1 cellular context compared by ENCODE assay signal in genomic region chr7:6589829-6590644, GRCh38.
TF ChIP-seq lines count a peak whose summit lies in the region.

Gene INTS15, plus strand, starts transcription at chr7:6590021. Its CDS starts 263 bp downstream, at chr7:6590284.

TF ChIP-seq in HepG2, 621 proteins besides CTCF, POLR2A, EP300 and RAD21 (continued from another document and continues in another):
- TF ChIP-seq ZBTB4 (CRISPR knock-in tag; IDR thresholded peaks at IDR 0.05; ENCODE audit: borderline replicate concordance), result no peak
- TF ChIP-seq ZNF343 (CRISPR knock-in tag; IDR thresholded peaks at IDR 0.05), result no peak
- TF ChIP-seq SP4 (CRISPR knock-in tag; IDR thresholded peaks at IDR 0.05), result peak; percentile 59; the same call in 1 of the 2 replicates
- peak; percentile 37; the same call in 1 of the 2 replicates for TF ChIP-seq TAF1 (CRISPR knock-in tag; IDR thresholded peaks at IDR 0.05)
- TF ChIP-seq ZNF749 (CRISPR knock-in tag; IDR thresholded peaks at IDR 0.05; ENCODE audit: borderline replicate concordance), result no peak; the same call in 1 of the 2 replicates
- TF ChIP-seq ZNF280B (CRISPR knock-in tag; IDR thresholded peaks at IDR 0.05; ENCODE audit: borderline replicate concordance), result no peak
- no peak for TF ChIP-seq ZNF446 (CRISPR knock-in tag; IDR thresholded peaks at IDR 0.05)
- no peak for TF ChIP-seq ZNF101 (CRISPR knock-in tag; IDR thresholded peaks at IDR 0.05; ENCODE audit: borderline replicate concordance, low read depth)
- TF ChIP-seq ZNF710 (CRISPR knock-in tag; IDR thresholded peaks at IDR 0.05; ENCODE audit: borderline replicate concordance), result peak; percentile 63; the same call in 1 of the 2 replicates
- TF ChIP-seq ZNF574 (CRISPR knock-in tag; IDR thresholded peaks at IDR 0.05), result peak; percentile 97
- no peak for TF ChIP-seq GPN1 (CRISPR knock-in tag; IDR thresholded peaks at IDR 0.05; ENCODE audit: borderline replicate concordance)
- no peak for TF ChIP-seq KAT2B (IDR thresholded peaks at IDR 0.05; ENCODE audit: borderline replicate concordance, low read depth, low read length)
- no peak for TF ChIP-seq ZNF205 (CRISPR knock-in tag; IDR thresholded peaks at IDR 0.05)
- no peak for TF ChIP-seq ZNF136 (CRISPR knock-in tag; IDR thresholded peaks at IDR 0.05; ENCODE audit: low read depth)
- peak; percentile 62 to 75 for TF ChIP-seq HMGXB4 (CRISPR knock-in tag; IDR thresholded peaks at IDR 0.05; ENCODE audit: borderline replicate concordance in 1 of 2, low read depth in 1 of 2)
- no peak for TF ChIP-seq SETDB1 (CRISPR knock-in tag; IDR thresholded peaks at IDR 0.05; ENCODE audit: borderline replicate concordance)
- no peak for TF ChIP-seq ZNF335 (CRISPR knock-in tag; IDR thresholded peaks at IDR 0.05)
- peak; percentile 41 for TF ChIP-seq MYC (CRISPR knock-in tag; IDR thresholded peaks at IDR 0.05; ENCODE audit: borderline replicate concordance)
- no peak for TF ChIP-seq ZNF691 (CRISPR knock-in tag; IDR thresholded peaks at IDR 0.05; ENCODE audit: borderline replicate concordance, low read depth)
- no peak for TF ChIP-seq EZH2 (conservative IDR thresholded peaks at IDR 0.05; ENCODE audit: low read depth, low read length)
- TF ChIP-seq RXRA (CRISPR knock-in tag; IDR thresholded peaks at IDR 0.05), result peak; percentile 24; the same call in 1 of the 2 replicates
- peak; percentile 21; the same call in 1 of the 2 replicates for TF ChIP-seq ELF3 (CRISPR knock-in tag; IDR thresholded peaks at IDR 0.05)
- no peak for TF ChIP-seq CCAR2 (optimal IDR thresholded peaks at IDR 0.05; ENCODE audit: low read depth, low read length)
- TF ChIP-seq NRL (CRISPR knock-in tag; IDR thresholded peaks at IDR 0.05; ENCODE audit: borderline replicate concordance), result peak; percentile 81; the same call in 1 of the 2 replicates
- TF ChIP-seq CBFB (CRISPR knock-in tag; IDR thresholded peaks at IDR 0.05), result no peak; the same call in 1 of the 2 replicates
- peak; percentile 72; the same call in 1 of the 2 replicates for TF ChIP-seq THAP11 (CRISPR knock-in tag; IDR thresholded peaks at IDR 0.05)
- no peak for TF ChIP-seq EEA1 (CRISPR knock-in tag; IDR thresholded peaks at IDR 0.05; ENCODE audit: borderline replicate concordance)
- TF ChIP-seq PCBP1 (IDR thresholded peaks at IDR 0.05; ENCODE audit: borderline replicate concordance, low read depth, low read length), result no peak
- TF ChIP-seq SRSF4 (IDR thresholded peaks at IDR 0.05; ENCODE audit: low read depth, low read length, poor library complexity, severe bottlenecking), result no peak
- TF ChIP-seq MEIS2 (CRISPR knock-in tag; IDR thresholded peaks at IDR 0.05), result peak; percentile 66; the same call in 1 of the 2 replicates
- peak; percentile 89 for TF ChIP-seq TMF1 (CRISPR knock-in tag; IDR thresholded peaks at IDR 0.05; ENCODE audit: low read depth)
- no peak for TF ChIP-seq ZNF609 (CRISPR knock-in tag; IDR thresholded peaks at IDR 0.05; ENCODE audit: borderline replicate concordance)
- TF ChIP-seq SNAPC2 (CRISPR knock-in tag; IDR thresholded peaks at IDR 0.05), result no peak
- TF ChIP-seq SNAI1 (CRISPR knock-in tag; IDR thresholded peaks at IDR 0.05; ENCODE audit: borderline replicate concordance), result no peak
- no peak for TF ChIP-seq ZNF510 (CRISPR knock-in tag; IDR thresholded peaks at IDR 0.05; ENCODE audit: low read depth)
- TF ChIP-seq FOSL2 (CRISPR knock-in tag; IDR thresholded peaks at IDR 0.05), result no peak
- TF ChIP-seq ZUFSP (CRISPR knock-in tag; IDR thresholded peaks at IDR 0.05; ENCODE audit: borderline replicate concordance), result no peak
- no peak for TF ChIP-seq ZNF460 (CRISPR knock-in tag; IDR thresholded peaks at IDR 0.05; ENCODE audit: borderline replicate concordance)
- no peak for TF ChIP-seq PCBP2 (optimal IDR thresholded peaks at IDR 0.05; ENCODE audit: low read depth, low read length, poor library complexity, severe bottlenecking)
- no peak for TF ChIP-seq ZNF569 (CRISPR knock-in tag; IDR thresholded peaks at IDR 0.05; ENCODE audit: borderline replicate concordance)
